ENCODE assay signal across 8 cellular contexts in the genomic region with DNA sequence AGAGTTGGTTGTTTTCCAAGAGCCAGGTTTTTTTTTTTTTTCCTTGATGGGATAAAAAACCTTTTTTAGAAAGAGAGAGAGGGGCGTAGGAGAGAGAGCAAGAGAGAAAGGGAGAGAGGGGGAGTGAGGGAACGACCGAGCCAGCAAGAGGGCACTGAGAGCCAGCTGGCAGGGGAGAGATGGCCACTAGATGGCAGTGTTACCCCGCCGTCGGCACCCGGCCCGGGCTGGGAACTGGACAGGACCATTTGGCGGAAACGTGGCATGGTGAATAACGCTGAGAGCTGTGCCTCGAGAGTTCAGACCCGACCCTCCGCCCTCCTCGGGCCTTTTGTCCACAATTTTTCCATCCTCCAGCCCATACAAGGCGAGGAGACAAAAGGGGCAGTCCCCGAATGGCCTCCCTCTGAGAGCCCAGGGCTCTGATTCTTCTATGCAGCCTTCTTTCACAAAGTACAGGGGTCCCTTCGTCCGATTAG.
DNase-seq lines count a peak whose midpoint lies in the region; ATAC-seq and TF ChIP-seq lines count a peak whose summit lies in the region.

No MANE protein-coding gene starts in this region.

- H3K27ac Mint-ChIP-seq in activated naive CD8-positive, alpha-beta T cell treated with anti-CD3 and anti-CD28 coated beads, Interleukin-2, amount 10 ng/mL, durations not matched to agents 7 days and 5 days, result no peak overlapping the region

- no peak for TF ChIP-seq POLR2A in upper lobe of left lung (IDR thresholded peaks at IDR 0.05)

- ATAC-seq in HG02571 (IDR thresholded peaks at IDR 0.05; ENCODE audit: unreplicated experiment) (peak; percentile 90), SK-N-SH treated with all-trans-retinoic acid at 6 μM for 48 hours (peak; percentile 100), upper lobe of left lung (ENCODE audit: low FRiP score in 2 of 2) (peak; percentile 88 to 97)
- peak; percentile 89 for ATAC-seq in activated naive CD8-positive, alpha-beta T cell treated with anti-CD3 and anti-CD28 coated beads, Interleukin-2, amount 10 ng/mL, durations not matched to agents 7 days and 5 days (ENCODE audit: low read depth)

- no peaks in the 10 kb centered on the region for H3K36me3 ChIP-seq in cardiac muscle cell
- H3K36me3 ChIP-seq in upper lobe of left lung, result no peaks in the 10 kb centered on the region

- peaks cover 4% of the 10 kb centered on the region for H3K4me1 Mint-ChIP-seq in activated naive CD8-positive, alpha-beta T cell treated with anti-CD3 and anti-CD28 coated beads, Interleukin-2, amount 10 ng/mL, durations not matched to agents 7 days and 5 days

- TF ChIP-seq CTCF in GM10266 (IDR thresholded peaks at IDR 0.05; ENCODE audit: control insufficient read depth, insufficient read depth, low read depth, missing control alignments), result peak; percentile 97
- peak; percentile 97 for TF ChIP-seq CTCF in cardiac muscle cell (IDR thresholded peaks at IDR 0.05; ENCODE audit: low read depth, low read length)
- peak; percentile 78 to 92 (median 86) for TF ChIP-seq CTCF in upper lobe of left lung (IDR thresholded peaks at IDR 0.05)

- H3K27me3 Mint-ChIP-seq in activated naive CD8-positive, alpha-beta T cell treated with anti-CD3 and anti-CD28 coated beads, Interleukin-2, amount 10 ng/mL, durations not matched to agents 7 days and 5 days, result peaks cover 6% of the 10 kb centered on the region

- DNase-seq in GM10266 (ENCODE audit: extremely low spot score) (peak; percentile 71), MV-4-11 (lab: John Stamatoyannopoulos, UW) (peak; percentile 42), cardiac muscle cell (ENCODE audit: low read depth in 1 of 2, low spot score in 1 of 2) (peak; percentile 84 to 86), pons (ENCODE audit: low spot score) (peak; percentile 89), upper lobe of left lung (peak; percentile 76 to 95)
- DNase-seq in activated naive CD8-positive, alpha-beta T cell treated with anti-CD3 and anti-CD28 coated beads, Interleukin-2, amount 10 ng/mL, durations not matched to agents 7 days and 5 days, result peak; percentile 82

- H3K4me3 ChIP-seq in cardiac muscle cell (no peak overlapping the region), upper lobe of left lung (peak overlapping the region in 2 of 4 donors; percentile 20 to 32)

- no peaks in the 10 kb centered on the region for H3K36me3 Mint-ChIP-seq in activated naive CD8-positive, alpha-beta T cell treated with anti-CD3 and anti-CD28 coated beads, Interleukin-2, amount 10 ng/mL, durations not matched to agents 7 days and 5 days

- H3K9me3 ChIP-seq in cardiac muscle cell (ENCODE audit: low read depth) (no peaks in the 10 kb centered on the region), upper lobe of left lung (no peaks in the 10 kb centered on the region)

- H3K4me1 ChIP-seq in cardiac muscle cell (ENCODE audit: low read depth) (peaks cover 14% of the 10 kb centered on the region), upper lobe of left lung (peaks cover 0 to 10% (median 9%) of the 10 kb centered on the region in 4 donors)

- 3 to 4% methylated on average over 19 of the region's 19 CpGs for WGBS in upper lobe of left lung, 2 donors

- POLR2A ChIA-PET in activated naive CD8-positive, alpha-beta T cell treated with anti-CD3 and anti-CD28 coated beads, Interleukin-2, amount 10 ng/mL, durations not matched to agents 7 days and 5 days (lab: Charles Lee), result no interaction called here

- H3K27me3 ChIP-seq in cardiac muscle cell (no peaks in the 10 kb centered on the region), upper lobe of left lung (no peaks in the 10 kb centered on the region)

- peak overlapping the region; percentile 41 for H3K4me3 Mint-ChIP-seq in activated naive CD8-positive, alpha-beta T cell treated with anti-CD3 and anti-CD28 coated beads, Interleukin-2, amount 10 ng/mL, durations not matched to agents 7 days and 5 days

- no peaks in the 10 kb centered on the region for H3K9me3 Mint-ChIP-seq in activated naive CD8-positive, alpha-beta T cell treated with anti-CD3 and anti-CD28 coated beads, Interleukin-2, amount 10 ng/mL, durations not matched to agents 7 days and 5 days

- no peak overlapping the region for H3K27ac ChIP-seq in cardiac muscle cell
- H3K27ac ChIP-seq in upper lobe of left lung, result no peak overlapping the region

- TF ChIP-seq EP300 in upper lobe of left lung (IDR thresholded peaks at IDR 0.05), result no peak

TF ChIP-seq in SK-N-SH treated with all-trans-retinoic acid at 6 μM for 48 hours, 23 proteins besides CTCF, POLR2A, EP300 and RAD21:
- TF ChIP-seq TCF4 (CRISPR knock-in tag; IDR thresholded peaks at IDR 0.05; ENCODE audit: borderline replicate concordance) (no peak), OSR1 (CRISPR knock-in tag; IDR thresholded peaks at IDR 0.05) (no peak), GLIS3 (CRISPR knock-in tag; IDR thresholded peaks at IDR 0.05) (no peak), ZFP3 (CRISPR knock-in tag; IDR thresholded peaks at IDR 0.05) (no peak), RARB (CRISPR knock-in tag; IDR thresholded peaks at IDR 0.05) (no peak), ZNF8 (CRISPR knock-in tag; IDR thresholded peaks at IDR 0.05) (no peak), BACH2 (CRISPR knock-in tag; IDR thresholded peaks at IDR 0.05; ENCODE audit: borderline replicate concordance) (no peak)
- TF ChIP-seq, protein P1, sequence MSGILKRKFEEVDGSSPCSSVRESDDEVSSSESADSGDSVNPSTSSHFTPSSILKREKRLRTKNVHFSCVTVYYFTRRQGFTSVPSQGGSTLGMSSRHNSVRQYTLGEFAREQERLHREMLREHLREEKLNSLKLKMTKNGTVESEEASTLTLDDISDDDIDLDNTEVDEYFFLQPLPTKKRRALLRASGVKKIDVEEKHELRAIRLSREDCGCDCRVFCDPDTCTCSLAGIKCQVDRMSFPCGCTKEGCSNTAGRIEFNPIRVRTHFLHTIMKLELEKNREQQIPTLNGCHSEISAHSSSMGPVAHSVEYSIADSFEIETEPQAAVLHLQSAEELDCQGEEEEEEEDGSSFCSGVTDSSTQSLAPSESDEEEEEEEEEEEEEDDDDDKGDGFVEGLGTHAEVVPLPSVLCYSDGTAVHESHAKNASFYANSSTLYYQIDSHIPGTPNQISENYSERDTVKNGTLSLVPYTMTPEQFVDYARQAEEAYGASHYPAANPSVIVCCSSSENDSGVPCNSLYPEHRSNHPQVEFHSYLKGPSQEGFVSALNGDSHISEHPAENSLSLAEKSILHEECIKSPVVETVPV (CRISPR knock-in tag; IDR thresholded peaks at IDR 0.05), result no peak
- TF ChIP-seq, protein P2, sequence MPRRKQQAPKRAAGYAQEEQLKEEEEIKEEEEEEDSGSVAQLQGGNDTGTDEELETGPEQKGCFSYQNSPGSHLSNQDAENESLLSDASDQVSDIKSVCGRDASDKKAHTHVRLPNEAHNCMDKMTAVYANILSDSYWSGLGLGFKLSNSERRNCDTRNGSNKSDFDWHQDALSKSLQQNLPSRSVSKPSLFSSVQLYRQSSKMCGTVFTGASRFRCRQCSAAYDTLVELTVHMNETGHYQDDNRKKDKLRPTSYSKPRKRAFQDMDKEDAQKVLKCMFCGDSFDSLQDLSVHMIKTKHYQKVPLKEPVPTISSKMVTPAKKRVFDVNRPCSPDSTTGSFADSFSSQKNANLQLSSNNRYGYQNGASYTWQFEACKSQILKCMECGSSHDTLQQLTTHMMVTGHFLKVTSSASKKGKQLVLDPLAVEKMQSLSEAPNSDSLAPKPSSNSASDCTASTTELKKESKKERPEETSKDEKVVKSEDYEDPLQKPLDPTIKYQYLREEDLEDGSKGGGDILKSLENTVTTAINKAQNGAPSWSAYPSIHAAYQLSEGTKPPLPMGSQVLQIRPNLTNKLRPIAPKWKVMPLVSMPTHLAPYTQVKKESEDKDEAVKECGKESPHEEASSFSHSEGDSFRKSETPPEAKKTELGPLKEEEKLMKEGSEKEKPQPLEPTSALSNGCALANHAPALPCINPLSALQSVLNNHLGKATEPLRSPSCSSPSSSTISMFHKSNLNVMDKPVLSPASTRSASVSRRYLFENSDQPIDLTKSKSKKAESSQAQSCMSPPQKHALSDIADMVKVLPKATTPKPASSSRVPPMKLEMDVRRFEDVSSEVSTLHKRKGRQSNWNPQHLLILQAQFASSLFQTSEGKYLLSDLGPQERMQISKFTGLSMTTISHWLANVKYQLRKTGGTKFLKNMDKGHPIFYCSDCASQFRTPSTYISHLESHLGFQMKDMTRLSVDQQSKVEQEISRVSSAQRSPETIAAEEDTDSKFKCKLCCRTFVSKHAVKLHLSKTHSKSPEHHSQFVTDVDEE (CRISPR knock-in tag; IDR thresholded peaks at IDR 0.05), result no peak
- TF ChIP-seq, protein P3, sequence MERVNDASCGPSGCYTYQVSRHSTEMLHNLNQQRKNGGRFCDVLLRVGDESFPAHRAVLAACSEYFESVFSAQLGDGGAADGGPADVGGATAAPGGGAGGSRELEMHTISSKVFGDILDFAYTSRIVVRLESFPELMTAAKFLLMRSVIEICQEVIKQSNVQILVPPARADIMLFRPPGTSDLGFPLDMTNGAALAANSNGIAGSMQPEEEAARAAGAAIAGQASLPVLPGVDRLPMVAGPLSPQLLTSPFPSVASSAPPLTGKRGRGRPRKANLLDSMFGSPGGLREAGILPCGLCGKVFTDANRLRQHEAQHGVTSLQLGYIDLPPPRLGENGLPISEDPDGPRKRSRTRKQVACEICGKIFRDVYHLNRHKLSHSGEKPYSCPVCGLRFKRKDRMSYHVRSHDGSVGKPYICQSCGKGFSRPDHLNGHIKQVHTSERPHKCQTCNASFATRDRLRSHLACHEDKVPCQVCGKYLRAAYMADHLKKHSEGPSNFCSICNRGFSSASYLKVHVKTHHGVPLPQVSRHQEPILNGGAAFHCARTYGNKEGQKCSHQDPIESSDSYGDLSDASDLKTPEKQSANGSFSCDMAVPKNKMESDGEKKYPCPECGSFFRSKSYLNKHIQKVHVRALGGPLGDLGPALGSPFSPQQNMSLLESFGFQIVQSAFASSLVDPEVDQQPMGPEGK (CRISPR knock-in tag; IDR thresholded peaks at IDR 0.05; ENCODE audit: borderline replicate concordance), result no peak
